10 cellular contexts compared by ENCODE assay signal in genomic region chr7:120413164-120413563, GRCh38.
"Had no signal": no experiment of that assay in that cellular context is flagged by ENCODE, and none has a peak within 500 bp of the region (broad histone marks: within the 10 kb centered on the region; RNA-seq: fewer than 3 reads in every experiment).

No MANE protein-coding gene starts in this region.

- ATAC-seq: HepG2 had no signal

- H3K36me3 Mint-ChIP-seq: IgD-negative memory B cell had no signal

- H3K9ac ChIP-seq: GM23248 had no signal

- H3K27ac ChIP-seq: GM23248, HL-60 had no signal

- H3K4me3 Mint-ChIP-seq: H9, HFFc6, IgD-negative memory B cell had no signal

- H3K4me3 ChIP-seq: GM23248 had no signal

- DNase-seq: GM23248, GOT3, H9, HCEC 1CT, HFFc6, KG1 had no signal

- H3K9me3 Mint-ChIP-seq: H9 had no signal

- H3K27ac Mint-ChIP-seq: HFFc6 had no signal

- H3K27me3 Mint-ChIP-seq: IgD-negative memory B cell had no signal

- H3K4me1 Mint-ChIP-seq: IgD-negative memory B cell had no signal

- FAIRE-seq: H54, HepG2 had no signal
